In the genomic region with DNA sequence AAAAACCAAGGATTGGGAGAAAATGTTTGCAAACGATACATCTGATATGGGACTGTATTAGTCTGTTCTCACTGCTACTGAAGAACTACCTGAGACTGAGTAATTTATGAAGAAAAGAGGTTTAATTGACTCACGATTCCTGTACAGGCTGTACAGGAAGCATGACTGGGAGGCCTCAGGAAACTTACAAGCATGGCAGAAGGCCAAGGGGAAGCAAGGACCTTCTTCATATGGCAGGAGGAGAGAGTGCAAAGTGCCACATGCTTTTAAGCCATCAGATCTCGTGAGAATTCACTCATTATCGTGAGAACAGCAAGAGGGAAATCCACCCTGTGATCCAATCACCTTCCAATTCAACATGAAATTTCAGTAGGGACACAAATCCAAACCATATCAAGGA, we compare ENCODE assay signal across 24 cellular contexts. TPM values are rescaled to one million over a fixed set of nuclear protein-coding genes. Genes with fewer than 3 reads are reported as not detected.
DNase-seq lines count a peak whose midpoint lies in the region; TF ChIP-seq lines count a peak whose summit lies in the region.
"Had no signal": no experiment of that assay in that cellular context is flagged by ENCODE, and none has a peak within 500 bp of the region (broad histone marks: within the 10 kb centered on the region; RNA-seq: fewer than 3 reads in every experiment).

No MANE protein-coding gene starts in this region.

- H3K27me3 ChIP-seq in A673 (replicated peaks; ENCODE audit: insufficient read depth, low read depth, low read length, poor library complexity) (no peaks in the 10 kb centered on the region), hepatocyte (no peaks in the 10 kb centered on the region), right atrium auricular region (no peaks in the 10 kb centered on the region)
- H3K27me3 ChIP-seq: SJSA1 had no signal

- BruUV-seq in A673 (replicated peaks; lab: Mats Ljungman, UMichigan): no TSS peak

- no peaks in the 10 kb centered on the region for H3K9me2 ChIP-seq in hepatocyte (replicated peaks; ENCODE audit: insufficient read depth)

- H3K4me3 ChIP-seq in A673 (ENCODE audit: low read depth, low read length, poor library complexity, severe bottlenecking) (no peak overlapping the region), choroid plexus epithelial cell (ENCODE audit: low read depth, low read length) (no peak overlapping the region), hepatocyte (no peak overlapping the region), right atrium auricular region (no peak overlapping the region)
- H3K4me3 ChIP-seq: HAP-1, SJSA1 had no signal

- intact Hi-C loops in A673 (cut with micrococcal nuclease; ENCODE audit: unreplicated experiment): no loop called here

- H3K4me2 ChIP-seq in hepatocyte: no peak overlapping the region

- peaks cover 3% of the 10 kb centered on the region for H3K9me3 ChIP-seq in A673 (ENCODE audit: low read depth, low read length, poor library complexity, severe bottlenecking)
- H3K9me3 ChIP-seq in hepatocyte (ENCODE audit: low read depth): no peaks in the 10 kb centered on the region
- no peaks in the 10 kb centered on the region for H3K9me3 ChIP-seq in right atrium auricular region
- H3K9me3 ChIP-seq: HAP-1, SJSA1 had no signal

- no peaks in the 10 kb centered on the region for H3K36me3 ChIP-seq in A673 (ENCODE audit: insufficient read depth, low read length, poor library complexity, severe bottlenecking)
- no peaks in the 10 kb centered on the region for H3K36me3 ChIP-seq in hepatocyte (replicated peaks; ENCODE audit: insufficient read depth, low read depth)
- H3K36me3 ChIP-seq in right atrium auricular region: no peaks in the 10 kb centered on the region
- H3K36me3 ChIP-seq: HAP-1, SJSA1 had no signal

- H4K20me1 ChIP-seq in hepatocyte (ENCODE audit: insufficient read depth, poor library complexity, severe bottlenecking): no peaks in the 10 kb centered on the region

- TF ChIP-seq CTCF in A673 (conservative IDR thresholded peaks at IDR 0.05; ENCODE audit: low read depth, low read length): no peak
- TF ChIP-seq CTCF in choroid plexus epithelial cell (conservative IDR thresholded peaks at IDR 0.05; ENCODE audit: low read depth, low read length): no peak
- TF ChIP-seq CTCF in hepatocyte (IDR thresholded peaks at IDR 0.05; ENCODE audit: poor library complexity): no peak
- no peak for TF ChIP-seq CTCF in right atrium auricular region (IDR thresholded peaks at IDR 0.05)

- peak; percentile 11 for DNase-seq in A673 (ENCODE audit: low spot score)
- peak; percentile 6 for DNase-seq in M059J (ENCODE audit: low read depth)
- peak; percentile 4 for DNase-seq in choroid plexus epithelial cell (ENCODE audit: low read depth)
- DNase-seq in iris pigment epithelial cell (ENCODE audit: low read depth): peak; percentile 10
- no peak for DNase-seq in hepatocyte (ENCODE audit: low spot score)
- DNase-seq in SHP77 (lab: John Stamatoyannopoulos, UW): no peak
- DNase-seq in right atrium auricular region (ENCODE audit: low spot score): no peak
- DNase-seq: ACHN, GOT3, HFFc6, KG1, NCI-H1105, NCI-H1436 treated with DMSO at 0.1 percent for 48 hours, NCI-H1930, NCI-H2107, NCI-H446, NCI-H524 treated with DMSO at 0.1 percent for 48 hours, NCI-H774 had no signal

- 88% methylated on average over 4 of the region's 4 CpGs for WGBS in hepatocyte (ENCODE audit: low lambda C conversion rate, missing lambda C conversion rate)

- H3K4me1 ChIP-seq in A673 (ENCODE audit: insufficient read depth, low read length, poor library complexity, severe bottlenecking) (no peaks in the 10 kb centered on the region), hepatocyte (ENCODE audit: insufficient read depth) (no peaks in the 10 kb centered on the region), right atrium auricular region (no peaks in the 10 kb centered on the region)
- H3K4me1 ChIP-seq: HAP-1, SJSA1 had no signal

- CTCF ChIA-PET in A673 (lab: Charles Lee): no interaction called here

- H3K27ac ChIP-seq in A673 (ENCODE audit: low read depth, low read length, poor library complexity, severe bottlenecking) (no peak overlapping the region), hepatocyte (no peak overlapping the region), right atrium auricular region (no peak overlapping the region)
- H3K27ac ChIP-seq: 22Rv1, SJSA1 had no signal

- POLR2A ChIA-PET in A673 (lab: Charles Lee; ENCODE audit: low non-redundant PET): no interaction called here

- no peaks in the 10 kb centered on the region for H3K79me2 ChIP-seq in hepatocyte

- H2AFZ ChIP-seq in hepatocyte: no peak overlapping the region

RNA-seq across cellular contexts. Expression of gene ZNF713, which starts 11.0 kb away (rescaled TPM):
- 6.7 and 7.8 TPM in 2 replicates for total RNA-seq in A673 (2021)
- 0.84 and 2.8 TPM in 2 replicates for total RNA-seq in M059J (2014; rRNA removed; shearing (Covaris generic))
- 4.8 and 5.4 TPM in 2 replicates for total RNA-seq in hepatocyte
- polyA plus RNA-seq in hepatocyte: 1.8 and 1.9 TPM in 2 replicates
- total RNA-seq in right atrium auricular region: 1 to 10 TPM; 2.5 to 2.6 TPM

RNA-seq across cellular contexts. Expression of gene SEPTIN14, which starts 35.7 kb away (rescaled TPM):
- total RNA-seq in A673 (2021): not detected in 2 replicates
- total RNA-seq in M059J (2014; rRNA removed; shearing (Covaris generic)): not detected in 2 replicates
- total RNA-seq in hepatocyte: not detected in 2 replicates
- polyA plus RNA-seq in hepatocyte: not detected in 2 replicates
- not detected for total RNA-seq in right atrium auricular region
- total RNA-seq: HFFc6, Right ventricle myocardium inferior, RPMI7951, SJSA1 had no signal
- polyA plus RNA-seq: BJ had no signal

RNA-seq across cellular contexts. Expression of gene MRPS17, which starts 53.4 kb away (rescaled TPM):
- total RNA-seq in A673 (2021) (23.3 and 29.1 TPM in 2 replicates), hepatocyte (13.7 and 18.6 TPM in 2 replicates), right atrium auricular region (10 to 100 TPM; 14.1 to 15.9 TPM)
- total RNA-seq in M059J (2014; rRNA removed; shearing (Covaris generic)): 15.9 and 20.3 TPM in 2 replicates
- 26.1 and 30.3 TPM in 2 replicates for polyA plus RNA-seq in hepatocyte

Comparison
In these comparisons a context has a peak if more than half of its experiments do, and no peak if none do; other contexts are left out.
1. DNase-seq: peak in A673 (single experiment), M059J (single experiment), choroid plexus epithelial cell (single experiment) and iris pigment epithelial cell (single experiment); none in hepatocyte (single experiment), SHP77 (0 of 2) and right atrium auricular region (single experiment).